ENCODE assay signal across 8 cellular contexts in genomic region chr15:40310001-40310959, GRCh38. TPM values are rescaled to one million over a fixed set of nuclear protein-coding genes. Genes with fewer than 3 reads are reported as not detected.
A peak's percentile ranks its signal among the peaks of the same experiment; 100 is the strongest.
DNase-seq lines count a peak whose midpoint lies in the region; ATAC-seq, FAIRE-seq and TF ChIP-seq lines count a peak whose summit lies in the region.

No MANE protein-coding gene starts in this region.

- H3K79me2 ChIP-seq in SU-DHL-6 (ENCODE audit: insufficient read depth, low read length) (no peaks in the 10 kb centered on the region), astrocyte (ENCODE audit: insufficient read depth, low read length) (no peaks in the 10 kb centered on the region), keratinocyte (ENCODE audit: control insufficient read depth, insufficient read depth, low read length) (no peaks in the 10 kb centered on the region)

- H3K36me3 ChIP-seq in BE2C (no peaks in the 10 kb centered on the region), H7 (replicated peaks; ENCODE audit: control insufficient read depth, insufficient read depth, low read length) (no peaks in the 10 kb centered on the region; the same call in 1 of the 2 replicates), SU-DHL-6 (ENCODE audit: low read length) (no peaks in the 10 kb centered on the region), astrocyte (ENCODE audit: insufficient read depth, low read length) (no peaks in the 10 kb centered on the region), keratinocyte (ENCODE audit: control insufficient read depth in 2 of 2, extremely low read depth in 1 of 2, insufficient read depth in 2 of 2, low read length in 2 of 2) (no peaks in the 10 kb centered on the region)

- TF ChIP-seq CTCF in BE2C (IDR thresholded peaks at IDR 0.05; ENCODE audit: low read depth, low read length) (peak; percentile 98), SU-DHL-6 (IDR thresholded peaks at IDR 0.05; ENCODE audit: insufficient read depth, low read length, poor library complexity, severe bottlenecking) (peak; percentile 57), astrocyte (IDR thresholded peaks at IDR 0.05; ENCODE audit: insufficient read depth, low read depth, low read length) (peak; percentile 59), keratinocyte (optimal IDR thresholded peaks at IDR 0.05 in 1 of 3, IDR thresholded peaks at IDR 0.05 in 1 of 3, conservative IDR thresholded peaks at IDR 0.05 in 1 of 3; ENCODE audit: extremely low read depth in 1 of 3, insufficient read depth in 2 of 3, low read length in 3 of 3) (peak; percentile 65 to 96 (median 73)), coronary artery (IDR thresholded peaks at IDR 0.05) (no peak)

- no peaks in the 10 kb centered on the region for H3K9me3 ChIP-seq in BE2C
- no peaks in the 10 kb centered on the region for H3K9me3 ChIP-seq in SU-DHL-6 (ENCODE audit: insufficient read depth, low read length)
- no peaks in the 10 kb centered on the region for H3K9me3 ChIP-seq in astrocyte (ENCODE audit: insufficient read depth, low read depth, low read length)
- no peaks in the 10 kb centered on the region for H3K9me3 ChIP-seq in keratinocyte (ENCODE audit: control insufficient read depth, low read depth, low read length)

- no peaks in the 10 kb centered on the region for H3F3A ChIP-seq in SU-DHL-6 (ENCODE audit: insufficient read depth)

- H3K4me1 Mint-ChIP-seq in astrocyte (ENCODE audit: low read depth, unreplicated experiment): peaks cover 10% of the 10 kb centered on the region

- no peaks in the 10 kb centered on the region for H3K9me1 ChIP-seq in keratinocyte (ENCODE audit: control insufficient read depth, extremely low read depth, insufficient read depth, low read length)

- H3K36me3 Mint-ChIP-seq in astrocyte (ENCODE audit: low read depth, unreplicated experiment): no peaks in the 10 kb centered on the region

- FAIRE-seq in astrocyte (lab: Jason Lieb, UNC) (no peak), keratinocyte (lab: Jason Lieb, UNC) (no peak)

- DNase-seq in BE2C (peak; percentile 86), H7 (peak; percentile 88), astrocyte (ENCODE audit: low read depth) (no peak), keratinocyte (ENCODE audit: low read depth, low spot score) (no peak), coronary artery (ENCODE audit: low spot score) (no peak)
- peak in 2 of 3 experiments; percentile 33 to 61 for DNase-seq in stimulated activated CD4-positive, alpha-beta T cell treated with anti-CD3 and anti-CD28 coated beads, TNF-alpha, amount 100 ng/mL, for 24 hours (ENCODE audit: low read depth in 3 of 3)

- H3K4me3 ChIP-seq in BE2C (ENCODE audit: low read depth, low read length) (no peak overlapping the region), H7 (ENCODE audit: insufficient read depth, low read depth, low read length) (no peak overlapping the region), SU-DHL-6 (ENCODE audit: insufficient read depth, low read length, poor library complexity, severe bottlenecking) (no peak overlapping the region), astrocyte (ENCODE audit: insufficient read depth, low read depth, low read length) (no peak overlapping the region), keratinocyte (ENCODE audit: control insufficient read depth in 2 of 3, extremely low read depth in 1 of 3, insufficient read depth in 2 of 3, low read depth in 1 of 3, low read length in 3 of 3) (no peak overlapping the region), coronary artery (no peak overlapping the region)

- H3K4me2 ChIP-seq in SU-DHL-6 (ENCODE audit: low read depth, low read length, poor library complexity, severe bottlenecking) (no peak overlapping the region), astrocyte (ENCODE audit: low read length) (no peak overlapping the region), keratinocyte (ENCODE audit: control insufficient read depth, extremely low read depth, insufficient read depth, low read depth, low read length) (no peak overlapping the region)

- H3K27me3 Mint-ChIP-seq in astrocyte (ENCODE audit: low read depth, unreplicated experiment): peaks cover 58% of the 10 kb centered on the region

- H3K4me1 ChIP-seq in BE2C (no peaks in the 10 kb centered on the region), astrocyte (ENCODE audit: insufficient read depth, low read length) (no peaks in the 10 kb centered on the region), keratinocyte (ENCODE audit: control insufficient read depth, extremely low read depth, insufficient read depth, low read length) (peaks cover 19% of the 10 kb centered on the region)

- no peaks in the 10 kb centered on the region for H3K9me2 ChIP-seq in SU-DHL-6 (replicated peaks; ENCODE audit: insufficient read depth, low read length)

- H2AFZ ChIP-seq in SU-DHL-6 (ENCODE audit: low read depth, low read length, severe bottlenecking) (no peak overlapping the region), astrocyte (ENCODE audit: low read depth, low read length) (no peak overlapping the region), keratinocyte (ENCODE audit: control insufficient read depth, low read length) (no peak overlapping the region)

- H4K20me1 ChIP-seq in SU-DHL-6 (ENCODE audit: low read depth, low read length) (no peaks in the 10 kb centered on the region), astrocyte (ENCODE audit: insufficient read depth, low read length) (no peaks in the 10 kb centered on the region), keratinocyte (ENCODE audit: control insufficient read depth, extremely low read depth, insufficient read depth, low read length) (peaks cover 4% of the 10 kb centered on the region)

- no peak for ATAC-seq in HG02981 (IDR thresholded peaks at IDR 0.05; ENCODE audit: unreplicated experiment)

- no peak overlapping the region for H3K4me3 Mint-ChIP-seq in astrocyte (ENCODE audit: unreplicated experiment)

- no peak overlapping the region for H3K27ac Mint-ChIP-seq in astrocyte (ENCODE audit: unreplicated experiment)

- H3K27ac ChIP-seq in SU-DHL-6 (ENCODE audit: low read depth, low read length) (no peak overlapping the region), astrocyte (ENCODE audit: low read depth, low read length) (no peak overlapping the region), keratinocyte (ENCODE audit: control insufficient read depth, insufficient read depth, low read length) (no peak overlapping the region), coronary artery (no peak overlapping the region)

- no peaks in the 10 kb centered on the region for H3K9me3 Mint-ChIP-seq in astrocyte (ENCODE audit: unreplicated experiment)

- H3K27me3 ChIP-seq in BE2C (no peaks in the 10 kb centered on the region), H7 (ENCODE audit: control insufficient read depth, insufficient read depth, low read length) (peaks cover 1% of the 10 kb centered on the region), SU-DHL-6 (ENCODE audit: low read length) (no peaks in the 10 kb centered on the region), astrocyte (ENCODE audit: insufficient read depth, low read length) (peaks cover 9% of the 10 kb centered on the region), keratinocyte (ENCODE audit: control insufficient read depth, extremely low read depth, insufficient read depth, low read length) (peaks cover 26% of the 10 kb centered on the region)

- dilution Hi-C loops in keratinocyte (cut with MboI; ENCODE audit: extremely low pct_ligation_motif_present, low sequenced_read_pairs): no loop called here

- no peak overlapping the region for H3K9ac ChIP-seq in SU-DHL-6 (ENCODE audit: low read length)
- H3K9ac ChIP-seq in astrocyte (ENCODE audit: low read length): no peak overlapping the region
- no peak overlapping the region for H3K9ac ChIP-seq in keratinocyte (ENCODE audit: control insufficient read depth, extremely low read depth, insufficient read depth, low read length)

RNA-seq across cellular contexts. Expression of gene PLCB2, which starts 2.5 kb away (rescaled TPM):
- polyA plus RNA-seq in BE2C (2012; ENCODE audit: insufficient read depth, insufficient read length, low read depth): 30.8 TPM
- total RNA-seq in H7 (2014; rRNA removed; shearing (Covaris generic)): 11.3 and 13.9 TPM in 2 replicates
- total RNA-seq in astrocyte: 1.7 and 3.7 TPM in 2 replicates
- 0.52 to 1.1 TPM (median 0.73 TPM) in 3 replicates for polyA plus RNA-seq in keratinocyte
- not detected for polyA plus RNA-seq in keratinocyte (2011; ENCODE audit: low read depth)
- 0.69 and 0.72 TPM in 2 replicates for polyA plus RNA-seq in keratinocyte (2011; cell fraction: cytosol; rRNA removed)
- 0.73 and 1.3 TPM in 2 replicates for polyA plus RNA-seq in keratinocyte (2011; cell fraction: nucleus; rRNA removed)
- polyA plus RNA-seq in keratinocyte (2012; ENCODE audit: low replicate concordance): 0.23 and 1.4 TPM in 2 replicates
- polyA minus RNA-seq in keratinocyte: 0.40 to 0.69 TPM in 2 of 3 replicates, not detected in the other
- polyA minus RNA-seq in keratinocyte (2011; cell fraction: cytosol; rRNA and poly(A)+ RNA removed): not detected
- polyA minus RNA-seq in keratinocyte (2011; cell fraction: nucleus; rRNA and poly(A)+ RNA removed): not detected in 2 replicates

RNA-seq across cellular contexts. Expression of gene INAFM2, which starts 13.2 kb away (rescaled TPM):
- 51.0 TPM for polyA plus RNA-seq in BE2C (2012; ENCODE audit: insufficient read depth, insufficient read length, low read depth)
- 15.2 and 15.8 TPM in 2 replicates for total RNA-seq in H7 (2014; rRNA removed; shearing (Covaris generic))
- 39.2 and 41.2 TPM in 2 replicates for total RNA-seq in astrocyte
- 9.1 to 15.2 TPM (median 13.5 TPM) in 3 replicates for polyA plus RNA-seq in keratinocyte
- polyA plus RNA-seq in keratinocyte (2011; ENCODE audit: low read depth): 2.5 TPM
- 8.5 and 17.1 TPM in 2 replicates for polyA plus RNA-seq in keratinocyte (2011; cell fraction: cytosol; rRNA removed)
- 17.2 and 18.4 TPM in 2 replicates for polyA plus RNA-seq in keratinocyte (2011; cell fraction: nucleus; rRNA removed)
- 7.8 and 18.3 TPM in 2 replicates for polyA plus RNA-seq in keratinocyte (2012; ENCODE audit: low replicate concordance)
- polyA minus RNA-seq in keratinocyte: 4.8 to 6.7 TPM (median 6.4 TPM) in 3 replicates
- 10.7 TPM for polyA minus RNA-seq in keratinocyte (2011; cell fraction: cytosol; rRNA and poly(A)+ RNA removed)
- polyA minus RNA-seq in keratinocyte (2011; cell fraction: nucleus; rRNA and poly(A)+ RNA removed): 4.6 and 5.9 TPM in 2 replicates

RNA-seq across cellular contexts. Expression of gene ANKRD63, which starts 27.4 kb away (rescaled TPM):
- polyA plus RNA-seq in BE2C (2012; ENCODE audit: insufficient read depth, insufficient read length, low read depth): not detected
- 0.22 and 0.45 TPM in 2 replicates for total RNA-seq in H7 (2014; rRNA removed; shearing (Covaris generic))
- total RNA-seq in astrocyte: not detected in 2 replicates
- polyA plus RNA-seq in keratinocyte: not detected in 3 replicates
- polyA plus RNA-seq in keratinocyte (2011; ENCODE audit: low read depth): not detected
- polyA plus RNA-seq in keratinocyte (2011; cell fraction: cytosol; rRNA removed): not detected in 2 replicates
- not detected in 2 replicates for polyA plus RNA-seq in keratinocyte (2011; cell fraction: nucleus; rRNA removed)
- not detected in 2 replicates for polyA plus RNA-seq in keratinocyte (2012; ENCODE audit: low replicate concordance)
- not detected in 3 replicates for polyA minus RNA-seq in keratinocyte
- polyA minus RNA-seq in keratinocyte (2011; cell fraction: cytosol; rRNA and poly(A)+ RNA removed): not detected
- polyA minus RNA-seq in keratinocyte (2011; cell fraction: nucleus; rRNA and poly(A)+ RNA removed): not detected in 2 replicates

RNA-seq across cellular contexts. Expression of gene CCDC9B, which starts 30.5 kb away (rescaled TPM):
- polyA plus RNA-seq in BE2C (2012; ENCODE audit: insufficient read depth, insufficient read length, low read depth): 6.5 TPM
- total RNA-seq in H7 (2014; rRNA removed; shearing (Covaris generic)): 0.03 and 0.18 TPM in 2 replicates
- 9.8 and 10.1 TPM in 2 replicates for total RNA-seq in astrocyte
- 6.3 to 9.6 TPM (median 7.4 TPM) in 3 replicates for polyA plus RNA-seq in keratinocyte
- polyA plus RNA-seq in keratinocyte (2011; ENCODE audit: low read depth): 32.3 TPM
- 7.6 and 13.9 TPM in 2 replicates for polyA plus RNA-seq in keratinocyte (2011; cell fraction: cytosol; rRNA removed)
- polyA plus RNA-seq in keratinocyte (2011; cell fraction: nucleus; rRNA removed): 105 and 122 TPM in 2 replicates
- polyA plus RNA-seq in keratinocyte (2012; ENCODE audit: low replicate concordance): 22.8 and 85.9 TPM in 2 replicates
- polyA minus RNA-seq in keratinocyte: 27.3 to 109 TPM (median 58.7 TPM) in 3 replicates
- 16.5 TPM for polyA minus RNA-seq in keratinocyte (2011; cell fraction: cytosol; rRNA and poly(A)+ RNA removed)
- polyA minus RNA-seq in keratinocyte (2011; cell fraction: nucleus; rRNA and poly(A)+ RNA removed): 44.7 and 58.6 TPM in 2 replicates

RNA-seq across cellular contexts. Expression of gene PHGR1, which starts 40.6 kb away (rescaled TPM):
- not detected for polyA plus RNA-seq in BE2C (2012; ENCODE audit: insufficient read depth, insufficient read length, low read depth)
- total RNA-seq in H7 (2014; rRNA removed; shearing (Covaris generic)): not detected in 2 replicates
- total RNA-seq in astrocyte: not detected in 2 replicates
- not detected in 3 replicates for polyA plus RNA-seq in keratinocyte
- not detected for polyA plus RNA-seq in keratinocyte (2011; ENCODE audit: low read depth)
- polyA plus RNA-seq in keratinocyte (2011; cell fraction: cytosol; rRNA removed): not detected in 2 replicates
- polyA plus RNA-seq in keratinocyte (2011; cell fraction: nucleus; rRNA removed): not detected in 2 replicates
- polyA plus RNA-seq in keratinocyte (2012; ENCODE audit: low replicate concordance): not detected in 2 replicates
- polyA minus RNA-seq in keratinocyte: not detected in 3 replicates
- polyA minus RNA-seq in keratinocyte (2011; cell fraction: cytosol; rRNA and poly(A)+ RNA removed): not detected
- not detected in 2 replicates for polyA minus RNA-seq in keratinocyte (2011; cell fraction: nucleus; rRNA and poly(A)+ RNA removed)

Comparison
In these comparisons a context has a peak if more than half of its experiments do, and no peak if none do; other contexts are left out.
1. DNase-seq: peak in BE2C (single experiment), H7 (single experiment) and stimulated activated CD4-positive, alpha-beta T cell treated with anti-CD3 and anti-CD28 coated beads, TNF-alpha, amount 100 ng/mL, for 24 hours (2 of 3); none in astrocyte (single experiment), keratinocyte (single experiment) and coronary artery (single experiment).